23 cellular contexts compared by ENCODE assay signal in genomic region chr2:69811591-69811990, GRCh38.
"Had no signal": no experiment of that assay in that cellular context is flagged by ENCODE, and none has a peak within 500 bp of the region (broad histone marks: within the 10 kb centered on the region; RNA-seq: fewer than 3 reads in every experiment).

No MANE protein-coding gene starts in this region.

- DNase-seq: activated gamma-delta T cell treated with Interleukin-2 at 50 U/mL for 16 hours; activated T-cell treated with anti-CD3 and anti-CD28 coated beads, Interleukin-2, amount 50 U/mL, for 1 hour; aorta; central memory CD4-positive, alpha-beta T cell; dermis blood vessel endothelial cell; effector memory CD4-positive, alpha-beta T cell; glutamatergic neuron; immature natural killer cell; left ventricle myocardium superior; mammary epithelial cell; naive thymus-derived CD8-positive, alpha-beta T cell; psoas muscle; spleen; stimulated activated CD4-positive, alpha-beta T cell treated with anti-CD3 and anti-CD28 coated beads, Interleukin-4, amount 100 ng/mL, for 1 hour; stimulated activated naive CD4-positive, alpha-beta T cell had no signal

- H3K9me3 Mint-ChIP-seq: activated naive CD4-positive, alpha-beta T cell treated with anti-CD3 and anti-CD28 coated beads, Interleukin-2, amount 50 U/mL, for 24 hours; brain; immature natural killer cell; mesothelial cell of epicardium; naive thymus-derived CD8-positive, alpha-beta T cell; type B pancreatic cell had no signal

- H3K27me3 Mint-ChIP-seq: activated naive CD4-positive, alpha-beta T cell treated with anti-CD3 and anti-CD28 coated beads, Interleukin-2, amount 50 U/mL, for 24 hours; naive thymus-derived CD8-positive, alpha-beta T cell; type B pancreatic cell had no signal

- H3K27ac Mint-ChIP-seq: activated naive CD4-positive, alpha-beta T cell treated with anti-CD3 and anti-CD28 coated beads, Interleukin-2, amount 50 U/mL, for 24 hours; mesothelial cell of epicardium; naive thymus-derived CD8-positive, alpha-beta T cell; type B pancreatic cell had no signal

- ATAC-seq: left ventricle myocardium superior; naive thymus-derived CD8-positive, alpha-beta T cell; psoas muscle had no signal

- H3K4me1 Mint-ChIP-seq: brain, mesothelial cell of epicardium had no signal

- H3K4me3 Mint-ChIP-seq: activated naive CD4-positive, alpha-beta T cell treated with anti-CD3 and anti-CD28 coated beads, Interleukin-2, amount 50 U/mL, for 24 hours; brain; immature natural killer cell; mesothelial cell of epicardium; naive thymus-derived CD8-positive, alpha-beta T cell; type B pancreatic cell had no signal

- H3K27ac ChIP-seq: hepatocyte, psoas muscle, right atrium auricular region, spleen, thoracic aorta, vagina had no signal

- H3K36me3 Mint-ChIP-seq: activated naive CD4-positive, alpha-beta T cell treated with anti-CD3 and anti-CD28 coated beads, Interleukin-2, amount 50 U/mL, for 24 hours; brain; naive thymus-derived CD8-positive, alpha-beta T cell had no signal
